Comparison of ENCODE assay signal across 1 cellular context in the genomic region with DNA sequence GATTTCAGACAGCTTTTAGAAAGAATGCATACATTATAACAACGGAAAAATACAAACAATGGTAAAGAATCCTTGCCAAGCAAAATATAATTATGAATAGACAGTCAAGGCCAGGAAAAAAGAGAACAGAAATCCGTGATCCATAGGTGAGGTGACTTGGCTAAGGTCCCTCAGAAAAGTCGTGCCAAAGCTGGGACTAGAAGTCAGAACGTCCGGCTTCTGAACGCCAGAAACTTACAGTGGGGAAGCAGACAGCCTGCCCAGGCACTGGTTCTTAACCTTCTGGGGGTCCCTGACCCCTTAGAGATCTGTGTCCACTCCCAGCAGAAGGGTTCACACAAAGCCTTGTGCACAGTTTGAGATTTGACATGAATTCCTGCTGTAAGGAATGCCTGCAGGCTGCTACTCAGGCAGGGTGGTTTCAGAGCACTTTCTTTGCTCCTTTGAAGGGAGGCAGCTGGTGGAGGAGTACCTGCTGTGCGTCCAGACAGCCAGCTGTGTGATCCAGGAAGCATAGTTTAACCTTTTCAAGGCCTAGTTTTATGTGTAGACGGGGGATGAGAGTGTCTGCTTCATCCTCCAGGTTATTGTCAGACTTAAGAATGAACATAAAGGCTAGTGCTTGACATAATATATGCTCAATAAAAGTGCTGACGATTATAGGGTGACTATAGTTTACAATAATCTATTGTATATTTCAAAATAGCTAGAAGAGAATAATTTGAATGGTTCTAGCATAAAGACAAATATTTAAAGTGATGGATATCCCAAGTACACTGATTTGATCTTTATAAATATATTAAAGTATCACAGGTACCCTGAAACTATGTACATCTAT.
TF ChIP-seq lines count a peak whose summit lies in the region.

No MANE protein-coding gene starts in this region.

TF ChIP-seq in GM12878, 131 proteins besides CTCF, POLR2A, EP300 and RAD21:
- TF ChIP-seq RAD51 (IDR thresholded peaks at IDR 0.05) = no peak
- TF ChIP-seq RUNX3 (IDR thresholded peaks at IDR 0.05; ENCODE audit: low read length) = no peak
- no peak for TF ChIP-seq IKZF1 (conservative IDR thresholded peaks at IDR 0.05)
- TF ChIP-seq, protein P1, sequence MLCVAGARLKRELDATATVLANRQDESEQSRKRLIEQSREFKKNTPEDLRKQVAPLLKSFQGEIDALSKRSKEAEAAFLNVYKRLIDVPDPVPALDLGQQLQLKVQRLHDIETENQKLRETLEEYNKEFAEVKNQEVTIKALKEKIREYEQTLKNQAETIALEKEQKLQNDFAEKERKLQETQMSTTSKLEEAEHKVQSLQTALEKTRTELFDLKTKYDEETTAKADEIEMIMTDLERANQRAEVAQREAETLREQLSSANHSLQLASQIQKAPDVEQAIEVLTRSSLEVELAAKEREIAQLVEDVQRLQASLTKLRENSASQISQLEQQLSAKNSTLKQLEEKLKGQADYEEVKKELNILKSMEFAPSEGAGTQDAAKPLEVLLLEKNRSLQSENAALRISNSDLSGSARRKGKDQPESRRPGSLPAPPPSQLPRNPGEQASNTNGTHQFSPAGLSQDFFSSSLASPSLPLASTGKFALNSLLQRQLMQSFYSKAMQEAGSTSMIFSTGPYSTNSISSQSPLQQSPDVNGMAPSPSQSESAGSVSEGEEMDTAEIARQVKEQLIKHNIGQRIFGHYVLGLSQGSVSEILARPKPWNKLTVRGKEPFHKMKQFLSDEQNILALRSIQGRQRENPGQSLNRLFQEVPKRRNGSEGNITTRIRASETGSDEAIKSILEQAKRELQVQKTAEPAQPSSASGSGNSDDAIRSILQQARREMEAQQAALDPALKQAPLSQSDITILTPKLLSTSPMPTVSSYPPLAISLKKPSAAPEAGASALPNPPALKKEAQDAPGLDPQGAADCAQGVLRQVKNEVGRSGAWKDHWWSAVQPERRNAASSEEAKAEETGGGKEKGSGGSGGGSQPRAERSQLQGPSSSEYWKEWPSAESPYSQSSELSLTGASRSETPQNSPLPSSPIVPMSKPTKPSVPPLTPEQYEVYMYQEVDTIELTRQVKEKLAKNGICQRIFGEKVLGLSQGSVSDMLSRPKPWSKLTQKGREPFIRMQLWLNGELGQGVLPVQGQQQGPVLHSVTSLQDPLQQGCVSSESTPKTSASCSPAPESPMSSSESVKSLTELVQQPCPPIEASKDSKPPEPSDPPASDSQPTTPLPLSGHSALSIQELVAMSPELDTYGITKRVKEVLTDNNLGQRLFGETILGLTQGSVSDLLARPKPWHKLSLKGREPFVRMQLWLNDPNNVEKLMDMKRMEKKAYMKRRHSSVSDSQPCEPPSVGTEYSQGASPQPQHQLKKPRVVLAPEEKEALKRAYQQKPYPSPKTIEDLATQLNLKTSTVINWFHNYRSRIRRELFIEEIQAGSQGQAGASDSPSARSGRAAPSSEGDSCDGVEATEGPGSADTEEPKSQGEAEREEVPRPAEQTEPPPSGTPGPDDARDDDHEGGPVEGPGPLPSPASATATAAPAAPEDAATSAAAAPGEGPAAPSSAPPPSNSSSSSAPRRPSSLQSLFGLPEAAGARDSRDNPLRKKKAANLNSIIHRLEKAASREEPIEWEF (IDR thresholded peaks at IDR 0.05; ENCODE audit: insufficient replicate concordance, low read depth, low read length) = no peak
- no peak for TF ChIP-seq MTA2 (IDR thresholded peaks at IDR 0.05; ENCODE audit: low read depth)
- no peak for TF ChIP-seq PML (IDR thresholded peaks at IDR 0.05; ENCODE audit: low read length)
- TF ChIP-seq MYB (IDR thresholded peaks at IDR 0.05; ENCODE audit: borderline replicate concordance, low read depth, low read length) = no peak
- no peak for TF ChIP-seq RB1 (IDR thresholded peaks at IDR 0.05; ENCODE audit: borderline replicate concordance)
- TF ChIP-seq YBX1 (IDR thresholded peaks at IDR 0.05) = no peak
- TF ChIP-seq POLR2AphosphoS5 (IDR thresholded peaks at IDR 0.05; ENCODE audit: low read length) = no peak
- TF ChIP-seq PAX5 (IDR thresholded peaks at IDR 0.05; ENCODE audit: borderline replicate concordance, low read depth, low read length) = no peak
- no peak for TF ChIP-seq SPI1 (IDR thresholded peaks at IDR 0.05; ENCODE audit: borderline replicate concordance, insufficient read depth, low read depth, low read length)
- TF ChIP-seq ZNF24 (IDR thresholded peaks at IDR 0.05) = no peak
- no peak for TF ChIP-seq SMARCA5 (IDR thresholded peaks at IDR 0.05)
- TF ChIP-seq, protein P2, sequence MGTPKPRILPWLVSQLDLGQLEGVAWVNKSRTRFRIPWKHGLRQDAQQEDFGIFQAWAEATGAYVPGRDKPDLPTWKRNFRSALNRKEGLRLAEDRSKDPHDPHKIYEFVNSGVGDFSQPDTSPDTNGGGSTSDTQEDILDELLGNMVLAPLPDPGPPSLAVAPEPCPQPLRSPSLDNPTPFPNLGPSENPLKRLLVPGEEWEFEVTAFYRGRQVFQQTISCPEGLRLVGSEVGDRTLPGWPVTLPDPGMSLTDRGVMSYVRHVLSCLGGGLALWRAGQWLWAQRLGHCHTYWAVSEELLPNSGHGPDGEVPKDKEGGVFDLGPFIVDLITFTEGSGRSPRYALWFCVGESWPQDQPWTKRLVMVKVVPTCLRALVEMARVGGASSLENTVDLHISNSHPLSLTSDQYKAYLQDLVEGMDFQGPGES (IDR thresholded peaks at IDR 0.05) = no peak
